Comparison of ENCODE assay signal across 15 cellular contexts in genomic region chr1:165883056-165883455, GRCh38. TPM values are rescaled to one million over a fixed set of nuclear protein-coding genes. Genes with fewer than 3 reads are reported as not detected.
DNase-seq lines count a peak whose midpoint lies in the region; ATAC-seq and TF ChIP-seq lines count a peak whose summit lies in the region.
"Had no signal": no experiment of that assay in that cellular context is flagged by ENCODE, and none has a peak within 500 bp of the region (broad histone marks: within the 10 kb centered on the region; RNA-seq: fewer than 3 reads in every experiment).

No MANE protein-coding gene starts in this region.

- H3K27ac ChIP-seq in mammary epithelial cell (ENCODE audit: insufficient read depth, low read depth, low read length) (no peak overlapping the region), OCI-LY3 (ENCODE audit: low read length) (no peak overlapping the region), foreskin keratinocyte (no peak overlapping the region)
- H3K27ac ChIP-seq: right atrium auricular region, upper lobe of left lung had no signal

- BruUV-seq in MCF 10A (replicated peaks; lab: Mats Ljungman, UMichigan) (no TSS peak), mammary epithelial cell (replicated peaks; lab: Mats Ljungman, UMichigan) (no TSS peak)

- peaks cover 68% of the 10 kb centered on the region for H3K4me1 Mint-ChIP-seq in MCF 10A (ENCODE audit: insufficient read depth, unreplicated experiment)
- H3K4me1 Mint-ChIP-seq in T-helper 2 cell treated with Interferon-gamma antibody and Interleukin-4, amounts not matched to agents 5 μg/mL and 100 μg/mL, for 36 hours (ENCODE audit: low read depth), result peaks cover 46% of the 10 kb centered on the region

- in situ Hi-C loops in mammary epithelial cell (cut with MboI; ENCODE audit: low sequenced_read_pairs in 2 of 2), result no loop called here

- H3K36me3 ChIP-seq in mammary epithelial cell (ENCODE audit: insufficient read depth, low read length) (no peaks in the 10 kb centered on the region), OCI-LY3 (replicated peaks; ENCODE audit: low read depth, low read length) (peaks cover 14% of the 10 kb centered on the region)
- H3K36me3 ChIP-seq: right atrium auricular region, upper lobe of left lung had no signal

- H3K4me1 ChIP-seq in mammary epithelial cell (ENCODE audit: insufficient read depth, low read length), result peaks cover 21% of the 10 kb centered on the region
- peaks cover 71% of the 10 kb centered on the region for H3K4me1 ChIP-seq in OCI-LY3 (ENCODE audit: low read length)
- H3K4me1 ChIP-seq in foreskin keratinocyte, result peaks cover 15% of the 10 kb centered on the region

- intact Hi-C loops in MCF 10A (cut with micrococcal nuclease) (no loop called here), mammary epithelial cell (cut with micrococcal nuclease) (no loop called here)

- H3K9ac ChIP-seq in mammary epithelial cell (ENCODE audit: insufficient read depth, low read length) (no peak overlapping the region), OCI-LY3 (ENCODE audit: low read length) (no peak overlapping the region)

- H3K27me3 ChIP-seq in mammary epithelial cell (ENCODE audit: insufficient read depth, low read length), result no peaks in the 10 kb centered on the region
- H3K27me3 ChIP-seq in OCI-LY3 (ENCODE audit: low read depth, low read length), result no peaks in the 10 kb centered on the region
- H3K27me3 ChIP-seq in foreskin keratinocyte, result no peaks in the 10 kb centered on the region
- H3K27me3 ChIP-seq: right atrium auricular region, upper lobe of left lung had no signal

- no peaks in the 10 kb centered on the region for H3K9me3 ChIP-seq in mammary epithelial cell (replicated peaks; ENCODE audit: insufficient read depth, low read length)
- H3K9me3 ChIP-seq in OCI-LY3 (ENCODE audit: insufficient read depth, low read length), result no peaks in the 10 kb centered on the region
- H3K9me3 ChIP-seq: right atrium auricular region, upper lobe of left lung had no signal

- dilution Hi-C loops in mammary epithelial cell (cut with HindIII; ENCODE audit: low sequenced_read_pairs), result no loop called here

- no peak overlapping the region for H2AFZ ChIP-seq in mammary epithelial cell (ENCODE audit: low read depth, low read length)
- H2AFZ ChIP-seq in OCI-LY3 (ENCODE audit: low read depth, low read length), result no peak overlapping the region

- POLR2A ChIA-PET in MCF 10A (lab: Yijun Ruan, JAX), result interaction anchor here (0.7 to 4.0 kb wide), 7 partner anchors 10 to 1787 kb away, joined by 3 to 19 read pairs (median 5); partner anchors contain the start of gene UCK2
- POLR2A ChIA-PET in GM10248 (lab: Yijun Ruan, JAX), result interaction anchor here (1.1 kb wide), 1 partner anchor 114 kb away, joined by 4 read pairs; the partner anchor contains the start of gene TMCO1

- no peak overlapping the region for H3K4me2 ChIP-seq in mammary epithelial cell (ENCODE audit: insufficient read depth, low read depth, low read length)
- peak overlapping the region; percentile 25 for H3K4me2 ChIP-seq in OCI-LY3 (ENCODE audit: low read length)

- H3K4me3 ChIP-seq in mammary epithelial cell (replicated peaks in 1 of 3; ENCODE audit: insufficient read depth in 1 of 3, low read depth in 2 of 3, low read length in 3 of 3), result no peak overlapping the region
- H3K4me3 ChIP-seq in OCI-LY3 (ENCODE audit: low read length), result no peak overlapping the region
- H3K4me3 ChIP-seq: right atrium auricular region, upper lobe of left lung had no signal

- DNase-seq in MCF 10A (ENCODE audit: unreplicated experiment), result peak; percentile 39
- DNase-seq in mammary epithelial cell, result no peak
- DNase-seq in foreskin keratinocyte, result peak; percentile 40 to 68
- no peak for DNase-seq in T-helper 2 cell treated with Interferon-gamma antibody and Interleukin-4, amounts not matched to agents 5 μg/mL and 100 μg/mL, for 36 hours (ENCODE audit: low spot score)
- DNase-seq in medulla oblongata (ENCODE audit: extremely low spot score), result no peak
- DNase-seq in GM10248 (ENCODE audit: extremely low spot score), result no peak
- DNase-seq: activated gamma-delta T cell; aorta; Kasumi-1; NCI-H187 treated with DMSO at 0.1 percent for 48 hours; stimulated activated CD4-positive, alpha-beta T cell treated with anti-CD3 and anti-CD28 coated beads, Interleukin-2, amount 100 ng/mL, for 48 hours; upper lobe of left lung had no signal

- TF ChIP-seq CTCF in MCF 10A (IDR thresholded peaks at IDR 0.05; ENCODE audit: unreplicated experiment), result no peak
- no peak for TF ChIP-seq CTCF in mammary epithelial cell (conservative IDR thresholded peaks at IDR 0.05 in 1 of 2, IDR thresholded peaks at IDR 0.05 in 1 of 2; ENCODE audit: extremely low read depth in 1 of 2, insufficient read depth in 1 of 2, low read depth in 1 of 2, low read length in 2 of 2)
- TF ChIP-seq CTCF in OCI-LY3 (IDR thresholded peaks at IDR 0.05; ENCODE audit: low read depth, low read length), result no peak
- no peak for TF ChIP-seq CTCF in foreskin keratinocyte (conservative IDR thresholded peaks at IDR 0.05)
- no peak for TF ChIP-seq CTCF in GM10248 (IDR thresholded peaks at IDR 0.05; ENCODE audit: control extremely low read depth, extremely low read depth, low read depth, missing control alignments)

- H3K36me3 Mint-ChIP-seq in MCF 10A (ENCODE audit: insufficient read depth, unreplicated experiment), result peaks cover 24% of the 10 kb centered on the region
- H3K36me3 Mint-ChIP-seq in T-helper 2 cell treated with Interferon-gamma antibody and Interleukin-4, amounts not matched to agents 5 μg/mL and 100 μg/mL, for 36 hours (ENCODE audit: low read depth), result peaks cover 17% of the 10 kb centered on the region

- no peak overlapping the region for H3K4me3 Mint-ChIP-seq in MCF 10A (ENCODE audit: unreplicated experiment)
- no peak overlapping the region for H3K4me3 Mint-ChIP-seq in T-helper 2 cell treated with Interferon-gamma antibody and Interleukin-4, amounts not matched to agents 5 μg/mL and 100 μg/mL, for 36 hours

- peak overlapping the region; percentile 16 for H3K27ac Mint-ChIP-seq in MCF 10A (ENCODE audit: low read depth, unreplicated experiment)
- no peak overlapping the region for H3K27ac Mint-ChIP-seq in T-helper 2 cell treated with Interferon-gamma antibody and Interleukin-4, amounts not matched to agents 5 μg/mL and 100 μg/mL, for 36 hours

- H3K79me2 ChIP-seq in mammary epithelial cell (ENCODE audit: insufficient read depth, low read length), result peaks cover 98% of the 10 kb centered on the region
- peaks cover 98% of the 10 kb centered on the region for H3K79me2 ChIP-seq in OCI-LY3 (ENCODE audit: low read length)

- ATAC-seq in foreskin keratinocyte (peak; percentile 74), GM21737 (IDR thresholded peaks at IDR 0.05; ENCODE audit: unreplicated experiment) (no peak)

- H4K20me1 ChIP-seq in mammary epithelial cell (ENCODE audit: insufficient read depth, low read length), result peaks cover 5% of the 10 kb centered on the region
- peaks cover 49% of the 10 kb centered on the region for H4K20me1 ChIP-seq in OCI-LY3 (ENCODE audit: insufficient read depth, low read length)

- CTCF ChIA-PET in MCF 10A (lab: Yijun Ruan, JAX) (interaction anchor here (0.6 to 4.4 kb wide), 11 partner anchors 9 to 1026 kb away, joined by 3 to 36 read pairs (median 4); no protein-coding TSS in a partner anchor), mammary epithelial cell (lab: Charles Lee; ENCODE audit: low non-redundant PET) (interaction anchor here (0.7 kb wide), 1 partner anchor 13 kb away, joined by 5 read pairs; no protein-coding TSS in a partner anchor), GM10248 (lab: Yijun Ruan, JAX) (interaction anchor here (0.8 to 4.5 kb wide), 18 partner anchors 9 to 168 kb away, joined by 3 to 26 read pairs (median 4); no protein-coding TSS in a partner anchor)

- H3K9me3 Mint-ChIP-seq in MCF 10A (ENCODE audit: unreplicated experiment), result peaks cover 3% of the 10 kb centered on the region
- peaks cover 1% of the 10 kb centered on the region for H3K9me3 Mint-ChIP-seq in T-helper 2 cell treated with Interferon-gamma antibody and Interleukin-4, amounts not matched to agents 5 μg/mL and 100 μg/mL, for 36 hours

- H3K27me3 Mint-ChIP-seq in MCF 10A (ENCODE audit: insufficient read depth, unreplicated experiment), result no peaks in the 10 kb centered on the region
- H3K27me3 Mint-ChIP-seq in T-helper 2 cell treated with Interferon-gamma antibody and Interleukin-4, amounts not matched to agents 5 μg/mL and 100 μg/mL, for 36 hours (ENCODE audit: low read depth), result no peaks in the 10 kb centered on the region

- WGBS in mammary epithelial cell (ENCODE audit: low coverage, missing lambda C conversion rate), result 77% methylated on average over 5 of the region's 5 CpGs

RNA-seq across cellular contexts. Expression of gene UCK2, which starts 55.6 kb away (rescaled TPM):
- total RNA-seq in MCF 10A (2022), result 108 and 144 TPM in 2 replicates
- total RNA-seq in mammary epithelial cell, result 100 to 1,000 TPM in 1 of 2 donors, 10 to 100 TPM in 1; 85.2 to 111 TPM
- polyA plus RNA-seq in mammary epithelial cell, result 101 TPM
- 154 TPM for polyA minus RNA-seq in mammary epithelial cell
- 84.9 and 92.2 TPM in 2 replicates for total RNA-seq in foreskin keratinocyte
- 66.5 and 66.6 TPM in 2 replicates for polyA plus RNA-seq in foreskin keratinocyte

Comparison
In these comparisons a context has a peak if more than half of its experiments do, and no peak if none do; other contexts are left out.
1. DNase-seq: peak in MCF 10A (single experiment) and foreskin keratinocyte (2 of 2); none in mammary epithelial cell (single experiment), T-helper 2 cell treated with Interferon-gamma antibody and Interleukin-4, amounts not matched to agents 5 μg/mL and 100 μg/mL, for 36 hours (single experiment), medulla oblongata (single experiment) and GM10248 (single experiment).